In genomic region chr4:125316391-125316780, GRCh38 we compare ENCODE assay signal across 9 cellular contexts. TPM values are rescaled to one million over a fixed set of nuclear protein-coding genes. Genes with fewer than 3 reads are reported as not detected.
DNase-seq lines count a peak whose midpoint lies in the region; ATAC-seq, FAIRE-seq and TF ChIP-seq lines count a peak whose summit lies in the region.
"Had no signal": no experiment of that assay in that cellular context is flagged by ENCODE, and none has a peak within 500 bp of the region (broad histone marks: within the 10 kb centered on the region; RNA-seq: fewer than 3 reads in every experiment).

No MANE protein-coding gene starts in this region.

- TF ChIP-seq CTCF in astrocyte (IDR thresholded peaks at IDR 0.05; ENCODE audit: insufficient read depth, low read depth, low read length), result no peak

- H3K4me2 ChIP-seq in astrocyte (ENCODE audit: low read length), result peak overlapping the region; percentile 98

- peak overlapping the region; percentile 98 for H3K4me3 Mint-ChIP-seq in astrocyte (ENCODE audit: unreplicated experiment)

- peak overlapping the region; percentile 55 for H3K9ac ChIP-seq in HUES6 (ENCODE audit: low read length)
- peak overlapping the region; percentile 95 for H3K9ac ChIP-seq in astrocyte (ENCODE audit: low read length)
- peak overlapping the region; percentile 54; the same call in 1 of the 2 replicates for H3K9ac ChIP-seq in iPS-20b (ENCODE audit: low read depth, low read length)

- H3K9me3 Mint-ChIP-seq in astrocyte (ENCODE audit: unreplicated experiment), result peaks cover 8% of the 10 kb centered on the region

- H3K4me1 ChIP-seq in HUES6 (ENCODE audit: control insufficient read depth, insufficient read depth, low read length) (peaks cover 13% of the 10 kb centered on the region), astrocyte (ENCODE audit: insufficient read depth, low read length) (peaks cover 21% of the 10 kb centered on the region), iPS-20b (ENCODE audit: insufficient read depth, low read length) (peaks cover 7% of the 10 kb centered on the region; the same call in 1 of the 2 replicates)

- peaks cover 8% of the 10 kb centered on the region for H3K36me3 Mint-ChIP-seq in astrocyte (ENCODE audit: low read depth, unreplicated experiment)

- H3K36me3 ChIP-seq in HUES6 (ENCODE audit: control insufficient read depth, insufficient read depth, low read length), result 0 out of 2 replicates have a peak, but pooled peaks cover 3% of the 10 kb centered on the region
- H3K36me3 ChIP-seq in astrocyte (ENCODE audit: insufficient read depth, low read length), result no peaks in the 10 kb centered on the region
- peaks cover 3% of the 10 kb centered on the region for H3K36me3 ChIP-seq in iPS-20b (ENCODE audit: insufficient read depth, low read depth, low read length)

- no peak for ATAC-seq in HG02571 (IDR thresholded peaks at IDR 0.05; ENCODE audit: unreplicated experiment)
- ATAC-seq in HG03159 (IDR thresholded peaks at IDR 0.05; ENCODE audit: unreplicated experiment), result no peak
- ATAC-seq: HCT116 had no signal

- H3K9me3 ChIP-seq in HUES6 (ENCODE audit: control insufficient read depth, insufficient read depth, low read depth, low read length) (no peaks in the 10 kb centered on the region), astrocyte (ENCODE audit: insufficient read depth, low read depth, low read length) (no peaks in the 10 kb centered on the region), iPS-20b (ENCODE audit: insufficient read depth, low read depth, low read length) (no peaks in the 10 kb centered on the region)

- DNase-seq in Ammon's horn (ENCODE audit: low spot score) (peak; percentile 37), astrocyte (ENCODE audit: low read depth) (no peak), NCI-H1436 treated with DMSO at 0.1 percent for 48 hours (lab: John Stamatoyannopoulos, UW) (no peak)

- H2AFZ ChIP-seq in astrocyte (ENCODE audit: low read depth, low read length), result peak overlapping the region; percentile 100

- H3K27me3 ChIP-seq in HUES6 (ENCODE audit: control insufficient read depth, insufficient read depth, low read length) (peaks cover 32% of the 10 kb centered on the region), astrocyte (ENCODE audit: insufficient read depth, low read length) (peaks cover 2% of the 10 kb centered on the region), iPS-20b (ENCODE audit: insufficient read depth, low read length) (peaks cover 38% of the 10 kb centered on the region)

- peak overlapping the region; percentile 88 for H3K27ac Mint-ChIP-seq in astrocyte (ENCODE audit: unreplicated experiment)

- no peaks in the 10 kb centered on the region for H3K79me2 ChIP-seq in astrocyte (ENCODE audit: insufficient read depth, low read length)

- peaks cover 10% of the 10 kb centered on the region for H3K4me1 Mint-ChIP-seq in astrocyte (ENCODE audit: low read depth, unreplicated experiment)

- H3K27me3 Mint-ChIP-seq in astrocyte (ENCODE audit: low read depth, unreplicated experiment), result peaks cover 9% of the 10 kb centered on the region

- peaks cover 7% of the 10 kb centered on the region for H4K20me1 ChIP-seq in astrocyte (ENCODE audit: insufficient read depth, low read length)

- H3K27ac ChIP-seq in HUES6 (ENCODE audit: low read depth, low read length) (no peak overlapping the region), astrocyte (ENCODE audit: low read depth, low read length) (no peak overlapping the region), iPS-20b (ENCODE audit: low read length) (no peak overlapping the region), skin epidermis (peak overlapping the region in 11 of 21 experiments; percentile 16 to 91 (median 85))

- FAIRE-seq in astrocyte (lab: Jason Lieb, UNC), result no peak

- H3K4me3 ChIP-seq in HUES6 (ENCODE audit: low read depth, low read length) (peak overlapping the region; percentile 87), astrocyte (ENCODE audit: insufficient read depth, low read depth, low read length) (peak overlapping the region; percentile 92), iPS-20b (ENCODE audit: low read length) (peak overlapping the region; percentile 72), skin epidermis (peak overlapping the region; percentile 44 to 76 (median 62))

RNA-seq across cellular contexts. Expression of gene FAT4, which starts 1.6 kb away (rescaled TPM):
- 7.4 and 8.0 TPM in 2 replicates for total RNA-seq in astrocyte

Comparison
In these comparisons a context has a peak if more than half of its experiments do, and no peak if none do; other contexts are left out.
1. H3K27ac ChIP-seq: peak in skin epidermis (11 of 21); none in HUES6 (single experiment), astrocyte (single experiment) and iPS-20b (single experiment).
2. Peak in every context shown above with its lines, with median percentiles within 50 percentile points of each other: H3K4me3 ChIP-seq and H3K9ac ChIP-seq.